Comparison of ENCODE assay signal across 8 cellular contexts in genomic region chr6:138988469-138988834, GRCh38. TPM values are rescaled to one million over a fixed set of nuclear protein-coding genes. Genes with fewer than 3 reads are reported as not detected.
DNase-seq lines count a peak whose midpoint lies in the region; ATAC-seq and TF ChIP-seq lines count a peak whose summit lies in the region.

No MANE protein-coding gene starts in this region.

- WGBS in body of pancreas, 2 donors = 2 to 3% methylated on average over 10 to 11 of the region's 11 CpGs

- H3K4me2 ChIP-seq in Karpas-422 (ENCODE audit: low read depth, low read length, poor library complexity, severe bottlenecking) = peak overlapping the region; percentile 93

- no peaks in the 10 kb centered on the region for H3K9me2 ChIP-seq in Karpas-422 (replicated peaks; ENCODE audit: insufficient read depth, low read length)

- H3K36me3 ChIP-seq in Karpas-422 (ENCODE audit: insufficient read depth, low read length) = no peaks in the 10 kb centered on the region
- no peaks in the 10 kb centered on the region for H3K36me3 ChIP-seq in body of pancreas (replicated peaks in 1 of 2; ENCODE audit: insufficient read depth in 1 of 2, low read depth in 2 of 2)
- no peaks in the 10 kb centered on the region for H3K36me3 ChIP-seq in muscle layer of colon (ENCODE audit: insufficient read depth, low read length)

- H3K27ac ChIP-seq in Karpas-422 (ENCODE audit: low read length) = no peak overlapping the region
- H3K27ac ChIP-seq in body of pancreas = peak overlapping the region; percentile 75 to 92 (median 84)
- H3K27ac ChIP-seq in muscle layer of colon (ENCODE audit: low read depth, low read length) = peak overlapping the region; percentile 92

- TF ChIP-seq CTCF in body of pancreas (IDR thresholded peaks at IDR 0.05) = peak in 1 of 7 experiments; percentile 2

- H3K9me3 ChIP-seq in Karpas-422 (ENCODE audit: low read length) = no peaks in the 10 kb centered on the region
- H3K9me3 ChIP-seq in body of pancreas = no peaks in the 10 kb centered on the region
- H3K9me3 ChIP-seq in muscle layer of colon (ENCODE audit: low read length) = no peaks in the 10 kb centered on the region

- H3K27me3 ChIP-seq in Karpas-422 (ENCODE audit: low read length) (no peaks in the 10 kb centered on the region), body of pancreas (no peaks in the 10 kb centered on the region), muscle layer of colon (ENCODE audit: control insufficient read depth in 1 of 2, insufficient read depth in 2 of 2, low read length in 2 of 2) (no peaks in the 10 kb centered on the region)

- no peak for TF ChIP-seq POLR2A in body of pancreas (IDR thresholded peaks at IDR 0.05)

- ATAC-seq in GM21390 (IDR thresholded peaks at IDR 0.05; ENCODE audit: unreplicated experiment) (peak; percentile 14), body of pancreas (peak; percentile 12), HG03039 (IDR thresholded peaks at IDR 0.05; ENCODE audit: unreplicated experiment) (no peak)

- intact Hi-C loops in body of pancreas (cut with DNase I) = loop anchor here (10.0 kb wide), 1 partner anchor 174 kb away; no protein-coding TSS in a partner anchor

- H4K20me1 ChIP-seq in Karpas-422 (ENCODE audit: insufficient read depth, low read depth, low read length) = peaks cover 37% of the 10 kb centered on the region

- H2AFZ ChIP-seq in Karpas-422 (ENCODE audit: low read length) = peak overlapping the region; percentile 94

- peak; percentile 57 for DNase-seq in DMS153 (lab: John Stamatoyannopoulos, UW)
- DNase-seq in Karpas-422 = no peak
- DNase-seq in body of pancreas = no peak
- DNase-seq in foreskin melanocyte = no peak
- no peak for DNase-seq in GM03348 (ENCODE audit: low spot score)

- H3K79me2 ChIP-seq in Karpas-422 (ENCODE audit: low read length) = peaks cover 42% of the 10 kb centered on the region

- H3K4me1 ChIP-seq in Karpas-422 (ENCODE audit: low read length) = peaks cover 33% of the 10 kb centered on the region
- peaks cover 34% of the 10 kb centered on the region for H3K4me1 ChIP-seq in body of pancreas
- peaks cover 17% of the 10 kb centered on the region for H3K4me1 ChIP-seq in muscle layer of colon (ENCODE audit: insufficient read depth, low read length)

- H3K4me3 ChIP-seq in Karpas-422 (ENCODE audit: low read length) (peak overlapping the region; percentile 96), body of pancreas (peak overlapping the region; percentile 62 to 89), muscle layer of colon (ENCODE audit: low read depth in 1 of 2, low read length in 2 of 2) (peak overlapping the region; percentile 54 to 89)

- H3K9ac ChIP-seq in Karpas-422 (ENCODE audit: low read length) (peak overlapping the region; percentile 93), muscle layer of colon (ENCODE audit: low read length) (peak overlapping the region; percentile 38)

RNA-seq across cellular contexts. Expression of gene REPS1, which starts 0.4 kb away (rescaled TPM):
- 43.3 and 82.6 TPM in 2 replicates for total RNA-seq in Karpas-422 (2014; rRNA removed; shearing (Covaris generic); ENCODE audit: low replicate concordance)
- 10 to 100 TPM; 19.5 to 29.0 TPM for total RNA-seq in body of pancreas

RNA-seq across cellular contexts. Expression of gene ABRACL, which starts 40.1 kb away (rescaled TPM):
- 153 and 219 TPM in 2 replicates for total RNA-seq in Karpas-422 (2014; rRNA removed; shearing (Covaris generic); ENCODE audit: low replicate concordance)
- 10 to 100 TPM in 1 of 2 donors, 1 to 10 TPM in 1; 1.6 to 11.2 TPM for total RNA-seq in body of pancreas

Comparison
In these comparisons a context has a peak if more than half of its experiments do, and no peak if none do; other contexts are left out.
1. RNA of gene ABRACL, which starts 40.1 kb away (total RNA-seq): 153 to 219 TPM in Karpas-422; 1.6 to 11.2 TPM in body of pancreas; every median in the first group is over 10 times any median in the second.
2. Peak in every context shown above with its lines, with median percentiles within 50 percentile points of each other: H3K4me3 ChIP-seq.